31 cellular contexts compared by ENCODE assay signal in genomic region chr13:21691500-21691899, GRCh38. TPM values are rescaled to one million over a fixed set of nuclear protein-coding genes. Genes with fewer than 3 reads are reported as not detected.
DNase-seq lines count a peak whose midpoint lies in the region; ATAC-seq and TF ChIP-seq lines count a peak whose summit lies in the region.
"Had no signal": no experiment of that assay in that cellular context is flagged by ENCODE, and none has a peak within 500 bp of the region (broad histone marks: within the 10 kb centered on the region; RNA-seq: fewer than 3 reads in every experiment).

No MANE protein-coding gene starts in this region.

- ATAC-seq in left ventricle myocardium superior: no peak
- ATAC-seq: A549; CD8-positive, alpha-beta T cell had no signal

- H3K4me3 ChIP-seq in left ventricle myocardium inferior (no peak overlapping the region), BLaER1 (no peak overlapping the region)
- no peak overlapping the region for H3K4me3 ChIP-seq in BLaER1 treated with 17β-estradiol and CSF1 and Interleukin-3, amounts not matched to agents 10 nM and 100 nM
- H3K4me3 ChIP-seq: A549 had no signal

- H3K9ac ChIP-seq in BLaER1: no peak overlapping the region
- H3K9ac ChIP-seq in BLaER1 treated with 17β-estradiol and CSF1 and Interleukin-3, amounts not matched to agents 10 nM and 100 nM: 0 out of 22 replicates have a peak overlapping the region, but pooled peaks of 1 of the 11 experiments have one; percentile 13

- H3K4me1 ChIP-seq in left ventricle myocardium inferior: peaks cover 22% of the 10 kb centered on the region
- peaks cover 94% of the 10 kb centered on the region for H3K4me1 ChIP-seq in BLaER1
- peaks cover 18 to 80% (median 74%) of the 10 kb centered on the region in 10 experiments for H3K4me1 ChIP-seq in BLaER1 treated with 17β-estradiol and CSF1 and Interleukin-3, amounts not matched to agents 10 nM and 100 nM
- H3K4me1 ChIP-seq: A549, BE2C, Caco-2 had no signal

- TF ChIP-seq CTCF in left ventricle myocardium inferior (IDR thresholded peaks at IDR 0.05; ENCODE audit: borderline replicate concordance): no peak

- H3K4me2 ChIP-seq in BLaER1: peak overlapping the region; percentile 49; the same call in 1 of the 2 replicates
- peak overlapping the region in 9 of 11 experiments; percentile 2 to 52 (median 33); a peak in 12 of 22 replicates for H3K4me2 ChIP-seq in BLaER1 treated with 17β-estradiol and CSF1 and Interleukin-3, amounts not matched to agents 10 nM and 100 nM
- H3K4me2 ChIP-seq: A549 had no signal

- H3K36me3 ChIP-seq in left ventricle myocardium inferior (no peaks in the 10 kb centered on the region), BLaER1 (peaks cover 90% of the 10 kb centered on the region)
- H3K36me3 ChIP-seq in BLaER1 treated with 17β-estradiol and CSF1 and Interleukin-3, amounts not matched to agents 10 nM and 100 nM: peaks cover 4 to 100% (median 94%) of the 10 kb centered on the region in 11 experiments; a peak in 17 of 22 replicates
- H3K36me3 ChIP-seq: BE2C had no signal

- intact Hi-C loops in left ventricle myocardium inferior (cut with micrococcal nuclease): no loop called here
- intact Hi-C loops in left ventricle myocardium superior (cut with micrococcal nuclease): no loop called here

- peak overlapping the region; percentile 46 for H3K27ac ChIP-seq in left ventricle myocardium inferior (replicated peaks)
- no peak overlapping the region for H3K27ac ChIP-seq in BLaER1
- peak overlapping the region in 3 of 11 experiments; percentile 19 to 39 (median 19); a peak in 2 of 22 replicates for H3K27ac ChIP-seq in BLaER1 treated with 17β-estradiol and CSF1 and Interleukin-3, amounts not matched to agents 10 nM and 100 nM
- H3K27ac ChIP-seq: 22Rv1, A549, C4-2B had no signal

- H3K9me3 ChIP-seq in left ventricle myocardium inferior (replicated peaks) (no peaks in the 10 kb centered on the region), BLaER1 (no peaks in the 10 kb centered on the region)
- no peaks in the 10 kb centered on the region for H3K9me3 ChIP-seq in BLaER1 treated with 17β-estradiol and CSF1 and Interleukin-3, amounts not matched to agents 10 nM and 100 nM (replicated peaks in 1 of 11)
- H3K9me3 ChIP-seq: A549, BE2C, Caco-2 had no signal

- peaks cover 100% of the 10 kb centered on the region for H4K20me1 ChIP-seq in BLaER1
- H4K20me1 ChIP-seq in BLaER1 treated with 17β-estradiol and CSF1 and Interleukin-3, amounts not matched to agents 10 nM and 100 nM: peaks cover 0 to 98% (median 73%) of the 10 kb centered on the region in 11 experiments; a peak in 13 of 22 replicates

- H3K27me3 ChIP-seq in left ventricle myocardium inferior (ENCODE audit: low read depth) (peaks cover 2% of the 10 kb centered on the region), BLaER1 (no peaks in the 10 kb centered on the region)
- H3K27me3 ChIP-seq in BLaER1 treated with 17β-estradiol and CSF1 and Interleukin-3, amounts not matched to agents 10 nM and 100 nM: no peaks in the 10 kb centered on the region
- H3K27me3 ChIP-seq: BE2C had no signal

- DNase-seq in left ventricle myocardium inferior (no peak), left ventricle myocardium superior (no peak), midbrain (lab: John Stamatoyannopoulos, UW) (no peak), pons (ENCODE audit: low spot score) (no peak)
- DNase-seq: 8988T; ACHN; AML-193; BE2C; C1 segment of cervical spinal cord; Caco-2; Calu3; CD4-positive, alpha-beta memory T cell; CD4-positive, alpha-beta T cell; CD4-positive, CD25-positive, alpha-beta regulatory T cell; CD8-positive, alpha-beta memory T cell; CD8-positive, alpha-beta T cell; COR-L47; DMS 273 treated with DMSO at 0.1 percent for 48 hours; DMS153; DMS53; DMS79; DMS79 treated with DMSO at 0.1 percent for 48 hours; DND-41; EL had no signal

RNA-seq across cellular contexts. Expression of gene FGF9, which starts 20.6 kb away (rescaled TPM):
- total RNA-seq in left ventricle myocardium inferior: 12.3 TPM
- total RNA-seq in left ventricle myocardium superior: 12.1 TPM
- total RNA-seq: A172, Calu3, G401 had no signal
